ENCODE assay signal across 8 cellular contexts in the genomic region with DNA sequence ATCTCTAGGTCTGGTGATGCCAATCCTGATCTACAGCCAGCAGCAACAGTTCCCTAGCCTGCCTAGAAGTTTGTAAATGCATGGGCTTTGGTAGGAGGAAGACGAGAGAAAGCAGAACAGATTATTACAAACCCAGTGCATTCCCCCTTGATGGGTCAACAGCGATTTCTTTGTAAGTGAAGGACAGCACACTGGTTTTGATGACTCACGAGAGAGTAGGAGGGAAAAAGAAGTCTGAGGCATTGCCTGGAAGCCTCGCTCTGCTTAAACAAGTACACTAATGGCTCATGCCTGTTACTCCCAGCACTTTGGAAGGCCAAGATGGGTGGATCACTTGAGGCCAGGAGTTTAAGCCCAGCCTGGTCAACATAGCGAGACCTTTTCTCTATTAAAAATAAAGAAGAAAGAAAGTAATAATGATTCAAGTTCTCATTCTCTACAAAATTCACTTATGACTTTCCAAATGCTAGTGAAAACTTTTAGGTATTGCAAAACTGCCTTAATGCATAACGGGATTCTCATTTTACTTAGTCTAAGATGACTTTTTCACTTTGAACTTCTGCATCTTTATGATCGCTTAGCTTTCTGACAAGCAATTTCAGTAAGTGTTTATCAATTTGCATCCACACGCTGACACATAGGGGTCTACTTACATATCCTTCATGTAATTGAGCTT. TPM values are rescaled to one million over a fixed set of nuclear protein-coding genes. Genes with fewer than 3 reads are reported as not detected.
DNase-seq lines count a peak whose midpoint lies in the region; ATAC-seq, FAIRE-seq and TF ChIP-seq lines count a peak whose summit lies in the region.

No MANE protein-coding gene starts in this region.

- TF ChIP-seq CTCF in fibroblast of the aortic adventitia (IDR thresholded peaks at IDR 0.05; ENCODE audit: insufficient read depth, low read length) (no peak), kidney (IDR thresholded peaks at IDR 0.05; ENCODE audit: borderline replicate concordance, extremely low read depth, insufficient read depth) (no peak)

- ATAC-seq in sciatic nerve: peak; percentile 85
- no peak for ATAC-seq in GM21737 (IDR thresholded peaks at IDR 0.05; ENCODE audit: unreplicated experiment)
- ATAC-seq in HG03354 (IDR thresholded peaks at IDR 0.05; ENCODE audit: poor library complexity, severe bottlenecking, unreplicated experiment): no peak

- DNase-seq in GM04503 (ENCODE audit: low read depth): peak; percentile 90
- DNase-seq in RPMI7951 (ENCODE audit: low read depth): peak; percentile 93
- DNase-seq in fibroblast of the aortic adventitia (ENCODE audit: low read depth): peak; percentile 96
- DNase-seq in sciatic nerve (ENCODE audit: low spot score): no peak
- no peak for DNase-seq in kidney
- no peak for DNase-seq in NCI-H524 (lab: John Stamatoyannopoulos, UW)

- intact Hi-C loops in sciatic nerve (cut with DNase I) (no loop called here), kidney (cut with DNase I) (no loop called here)

- H3K4me1 ChIP-seq in kidney (ENCODE audit: control insufficient read depth in 1 of 2, insufficient read depth in 1 of 2, low read depth in 1 of 2, low read length in 2 of 2): no peaks in the 10 kb centered on the region

- no peaks in the 10 kb centered on the region for H3K9me3 ChIP-seq in kidney (ENCODE audit: control insufficient read depth in 1 of 2, low read length in 2 of 2)

- H3K27ac ChIP-seq in kidney (ENCODE audit: low read depth in 2 of 2, low read length in 2 of 2): no peak overlapping the region

- no peak for FAIRE-seq in kidney (lab: Jason Lieb, UNC)

- H3K9ac ChIP-seq in kidney (ENCODE audit: low read length in 2 of 2): no peak overlapping the region

- no peak overlapping the region for H3K4me3 ChIP-seq in fibroblast of the aortic adventitia (ENCODE audit: low read depth, low read length)
- H3K4me3 ChIP-seq in kidney (ENCODE audit: low read length in 2 of 2): no peak overlapping the region

- H3K36me3 ChIP-seq in kidney (ENCODE audit: control insufficient read depth in 1 of 2, insufficient read depth in 2 of 2, low read length in 2 of 2): no peaks in the 10 kb centered on the region

RNA-seq across cellular contexts. Expression of a gene that starts 47.7 kb away (rescaled TPM):
- 18.3 and 20.1 TPM in 2 replicates for total RNA-seq in RPMI7951 (2014; rRNA removed; shearing (Covaris generic))
- total RNA-seq in fibroblast of the aortic adventitia (ENCODE audit: low replicate concordance) (17.0 and 20.3 TPM in 2 replicates), sciatic nerve (24.3 TPM), kidney (18.4 TPM)
- 6.3 TPM for polyA plus RNA-seq in kidney (ENCODE audit: insufficient read depth, low read depth, low replicate concordance)

Comparison
In these comparisons a context has a peak if more than half of its experiments do, and no peak if none do; other contexts are left out.
1. DNase-seq: peak in GM04503 (single experiment), RPMI7951 (single experiment) and fibroblast of the aortic adventitia (single experiment); none in sciatic nerve (single experiment), kidney (single experiment) and NCI-H524 (0 of 2).